18 cellular contexts compared by ENCODE assay signal in genomic region chr2:108956375-108956774, GRCh38. TPM values are rescaled to one million over a fixed set of nuclear protein-coding genes. Genes with fewer than 3 reads are reported as not detected.
DNase-seq lines count a peak whose midpoint lies in the region; ATAC-seq and TF ChIP-seq lines count a peak whose summit lies in the region.
"Had no signal": no experiment of that assay in that cellular context is flagged by ENCODE, and none has a peak within 500 bp of the region (broad histone marks: within the 10 kb centered on the region; RNA-seq: fewer than 3 reads in every experiment).

No MANE protein-coding gene starts in this region.

- H3K9me3 Mint-ChIP-seq in activated naive CD4-positive, alpha-beta T cell treated with anti-CD3 and anti-CD28 coated beads, Interleukin-2, amount 50 U/mL, for 24 hours, result peaks cover 11% of the 10 kb centered on the region
- peaks cover 22% of the 10 kb centered on the region for H3K9me3 Mint-ChIP-seq in mesothelial cell of epicardium

- CTCF ChIA-PET in HCT116 (lab: Charles Lee), result no interaction called here

- peak overlapping the region; percentile 33 for H3K4me3 Mint-ChIP-seq in activated naive CD4-positive, alpha-beta T cell treated with anti-CD3 and anti-CD28 coated beads, Interleukin-2, amount 50 U/mL, for 24 hours
- no peak overlapping the region for H3K4me3 Mint-ChIP-seq in mesothelial cell of epicardium

- peaks cover 62% of the 10 kb centered on the region for H3K4me1 Mint-ChIP-seq in activated naive CD4-positive, alpha-beta T cell treated with anti-CD3 and anti-CD28 coated beads, Interleukin-2, amount 50 U/mL, for 24 hours
- peaks cover 37% of the 10 kb centered on the region for H3K4me1 Mint-ChIP-seq in mesothelial cell of epicardium

- H3K4me2 ChIP-seq in HCT116 (ENCODE audit: low read length), result peak overlapping the region; percentile 58; the same call in 1 of the 2 replicates

- H3K4me3 ChIP-seq in HCT116 (replicated peaks in 1 of 2; ENCODE audit: low read depth in 1 of 2, low read length in 2 of 2), result no peak overlapping the region
- H3K4me3 ChIP-seq in transverse colon, result no peak overlapping the region
- H3K4me3 ChIP-seq in psoas muscle, result no peak overlapping the region
- H3K4me3 ChIP-seq: GM23248, K562 had no signal

- H3K79me2 ChIP-seq in HCT116 (ENCODE audit: insufficient read depth, low read length), result no peaks in the 10 kb centered on the region

- POLR2A ChIA-PET in HCT116 (lab: Charles Lee), result no interaction called here

- RAD21 ChIA-PET in HCT116 (lab: Charles Lee; ENCODE audit: low non-redundant PET in 1 of 2, low total read pairs in 2 of 2, uncharacterized antibody in 2 of 2, unreplicated experiment in 2 of 2), result no interaction called here

- H3K36me3 ChIP-seq in HCT116 (ENCODE audit: control insufficient read depth in 1 of 2, insufficient read depth in 2 of 2, low read length in 2 of 2), result no peaks in the 10 kb centered on the region
- H3K36me3 ChIP-seq in transverse colon, result no peaks in the 10 kb centered on the region
- H3K36me3 ChIP-seq in psoas muscle (ENCODE audit: insufficient read depth in 1 of 2, low read depth in 1 of 2), result no peaks in the 10 kb centered on the region
- H3K36me3 ChIP-seq: BE2C had no signal

- H3K27ac Mint-ChIP-seq in activated naive CD4-positive, alpha-beta T cell treated with anti-CD3 and anti-CD28 coated beads, Interleukin-2, amount 50 U/mL, for 24 hours, result no peak overlapping the region
- peak overlapping the region; percentile 61 for H3K27ac Mint-ChIP-seq in mesothelial cell of epicardium

- no peak for TF ChIP-seq EP300 in transverse colon (IDR thresholded peaks at IDR 0.05; ENCODE audit: low read depth)

- 51 to 100% methylated on average over 1 to 2 of the region's 2 CpGs for WGBS in transverse colon (ENCODE audit: low coverage in 1 of 2), 2 donors
- 84 to 94% (median 86%) methylated on average over 2 of the region's 2 CpGs for WGBS in psoas muscle, 3 donors

- no peak for ATAC-seq in HCT116
- no peak for ATAC-seq in psoas muscle
- ATAC-seq: K562 had no signal

- H3K27me3 Mint-ChIP-seq in activated naive CD4-positive, alpha-beta T cell treated with anti-CD3 and anti-CD28 coated beads, Interleukin-2, amount 50 U/mL, for 24 hours, result no peaks in the 10 kb centered on the region
- H3K27me3 Mint-ChIP-seq in mesothelial cell of epicardium (ENCODE audit: low read depth), result no peaks in the 10 kb centered on the region

- H3K36me3 Mint-ChIP-seq in activated naive CD4-positive, alpha-beta T cell treated with anti-CD3 and anti-CD28 coated beads, Interleukin-2, amount 50 U/mL, for 24 hours, result peaks cover 21% of the 10 kb centered on the region
- H3K36me3 Mint-ChIP-seq in mesothelial cell of epicardium, result peaks cover 17% of the 10 kb centered on the region

- in situ Hi-C loops in transverse colon (cut with MboI; ENCODE audit: low pct_ligation_motif_present in 1 of 4, low pct_unique_long_range_greater_than_20kb in 1 of 4, low sequenced_read_pairs in 3 of 4), result no loop called here

- DNase-seq in activated naive CD4-positive, alpha-beta T cell (lab: John Stamatoyannopoulos, UW), result no peak
- no peak for DNase-seq in HCT116 (ENCODE audit: low read depth, low spot score)
- no peak for DNase-seq in mesothelial cell of epicardium (ENCODE audit: low spot score in 2 of 2, unreplicated experiment in 2 of 2)
- no peak for DNase-seq in transverse colon
- DNase-seq in NCI-H2029 (lab: John Stamatoyannopoulos, UW), result no peak
- DNase-seq in KG1 (lab: John Stamatoyannopoulos, UW), result no peak
- DNase-seq in psoas muscle, result no peak
- DNase-seq: ACHN; BE2C; C1 segment of cervical spinal cord; CD4-positive, CD25-positive, alpha-beta regulatory T cell; DMS53; GDM1; GM23248; IMR-90 had no signal

- H3K9me2 ChIP-seq in HCT116 (ENCODE audit: insufficient read depth), result no peaks in the 10 kb centered on the region

- no peak for TF ChIP-seq RAD21 in HCT116 (IDR thresholded peaks at IDR 0.05; ENCODE audit: low read depth)

- H3K4me1 ChIP-seq in HCT116 (ENCODE audit: control insufficient read depth in 1 of 2, insufficient read depth in 2 of 2, low read length in 2 of 2), result peaks cover 23 to 45% of the 10 kb centered on the region in 2 experiments
- H3K4me1 ChIP-seq in transverse colon, result peaks cover 0 to 26% (median 12%) of the 10 kb centered on the region in 4 donors
- H3K4me1 ChIP-seq in psoas muscle, result no peaks in the 10 kb centered on the region
- H3K4me1 ChIP-seq: BE2C had no signal

- H3K27me3 ChIP-seq in HCT116 (ENCODE audit: insufficient read depth, low read length), result no peaks in the 10 kb centered on the region
- H3K27me3 ChIP-seq in transverse colon, result no peaks in the 10 kb centered on the region
- H3K27me3 ChIP-seq in psoas muscle (ENCODE audit: insufficient read depth in 3 of 3, low read length in 2 of 3), result no peaks in the 10 kb centered on the region
- H3K27me3 ChIP-seq: BE2C had no signal

- no peaks in the 10 kb centered on the region for H4K20me1 ChIP-seq in HCT116 (ENCODE audit: insufficient read depth)

- H3K27ac ChIP-seq in HCT116 (ENCODE audit: low read depth, low read length) (no peak overlapping the region), transverse colon (peak overlapping the region in 3 of 4 donors; percentile 59 to 68 (median 67)), psoas muscle (no peak overlapping the region)
- H3K27ac ChIP-seq: GM23248 had no signal

- H3K9me3 ChIP-seq in HCT116 (ENCODE audit: control insufficient read depth in 1 of 2, insufficient read depth in 1 of 2, low read depth in 1 of 2, low read length in 2 of 2) (no peaks in the 10 kb centered on the region), transverse colon (peaks cover 0 to 11% of the 10 kb centered on the region in 2 donors), psoas muscle (peaks cover 3% of the 10 kb centered on the region)
- H3K9me3 ChIP-seq: BE2C had no signal

- intact Hi-C loops in HCT116 (cut with micrococcal nuclease), result no loop called here
- intact Hi-C loops in transverse colon (cut with DNase I; ENCODE audit: low total_unique reads), result no loop called here
- intact Hi-C loops in psoas muscle (cut with DNase I), result no loop called here

- TF ChIP-seq POLR2A in HCT116 (IDR thresholded peaks at IDR 0.05; ENCODE audit: borderline replicate concordance, extremely low read depth, insufficient read depth, insufficient read length), result no peak
- TF ChIP-seq POLR2A in transverse colon (IDR thresholded peaks at IDR 0.05), result no peak

- no peak overlapping the region for H3K9ac ChIP-seq in HCT116 (ENCODE audit: low read length)
- H3K9ac ChIP-seq: GM23248 had no signal

- TF ChIP-seq CTCF in HCT116 (IDR thresholded peaks at IDR 0.05 in 2 of 3, conservative IDR thresholded peaks at IDR 0.05 in 1 of 3; ENCODE audit: borderline replicate concordance in 1 of 3, insufficient read depth in 1 of 3, low read depth in 2 of 3, low read length in 2 of 3) (no peak), mesothelial cell of epicardium (IDR thresholded peaks at IDR 0.05; ENCODE audit: unreplicated experiment) (no peak), transverse colon (IDR thresholded peaks at IDR 0.05) (no peak), psoas muscle (IDR thresholded peaks at IDR 0.05) (no peak)

- no TSS peak for BruUV-seq in HCT116 (replicated peaks; lab: Mats Ljungman, UMichigan)

- no peak overlapping the region for H2AFZ ChIP-seq in HCT116 (ENCODE audit: low read depth, low read length, poor library complexity, severe bottlenecking)
- H2AFZ ChIP-seq: GM23248 had no signal

TF ChIP-seq in HCT116, 20 proteins besides CTCF, POLR2A, EP300 and RAD21:
- TF ChIP-seq TCF7L2 (IDR thresholded peaks at IDR 0.05; ENCODE audit: borderline replicate concordance, extremely low read depth, insufficient read depth, insufficient read length) (no peak), EZH2 (IDR thresholded peaks at IDR 0.05) (no peak), ZNF274 (IDR thresholded peaks at IDR 0.05; ENCODE audit: low read depth, low read length) (no peak), FOSL1 (IDR thresholded peaks at IDR 0.05; ENCODE audit: low read depth) (no peak), CBX3 (IDR thresholded peaks at IDR 0.05; ENCODE audit: low read depth) (no peak), ELF1 (IDR thresholded peaks at IDR 0.05; ENCODE audit: borderline replicate concordance, low read depth) (no peak), ATF3 (IDR thresholded peaks at IDR 0.05) (no peak), MAX (IDR thresholded peaks at IDR 0.05) (no peak), EZH2phosphoT487 (IDR thresholded peaks at IDR 0.05; ENCODE audit: borderline replicate concordance) (no peak)

RNA-seq across cellular contexts. Expression of gene EDAR, which starts 32.6 kb away (rescaled TPM):
- total RNA-seq in HCT116 (2021; ENCODE audit: unreplicated experiment) (0.15 TPM), mesothelial cell of epicardium (5.1 to 6.6 TPM (median 5.5 TPM) in 3 replicates), transverse colon (under 1 TPM in 2 of 4 donors, not detected in 2; 0.14 to 0.64 TPM), psoas muscle (not detected)
- 0.12 and 0.14 TPM in 2 replicates for polyA plus RNA-seq in HCT116 (2012)
- polyA plus RNA-seq in psoas muscle, result under 1 TPM in 1 of 3 donors, not detected in 2; 0.01 TPM
- total RNA-seq: Daoy, GM23248, IMR-90, K562 had no signal
- polyA plus RNA-seq: GM23248, IMR-90 had no signal

Comparison
In these comparisons a context has a peak if more than half of its experiments do, and no peak if none do; other contexts are left out.
1. H3K27ac ChIP-seq: peak in transverse colon (3 of 4); none in HCT116 (single experiment) and psoas muscle (single experiment).